ENCODE assay signal across 3 cellular contexts in the genomic region with DNA sequence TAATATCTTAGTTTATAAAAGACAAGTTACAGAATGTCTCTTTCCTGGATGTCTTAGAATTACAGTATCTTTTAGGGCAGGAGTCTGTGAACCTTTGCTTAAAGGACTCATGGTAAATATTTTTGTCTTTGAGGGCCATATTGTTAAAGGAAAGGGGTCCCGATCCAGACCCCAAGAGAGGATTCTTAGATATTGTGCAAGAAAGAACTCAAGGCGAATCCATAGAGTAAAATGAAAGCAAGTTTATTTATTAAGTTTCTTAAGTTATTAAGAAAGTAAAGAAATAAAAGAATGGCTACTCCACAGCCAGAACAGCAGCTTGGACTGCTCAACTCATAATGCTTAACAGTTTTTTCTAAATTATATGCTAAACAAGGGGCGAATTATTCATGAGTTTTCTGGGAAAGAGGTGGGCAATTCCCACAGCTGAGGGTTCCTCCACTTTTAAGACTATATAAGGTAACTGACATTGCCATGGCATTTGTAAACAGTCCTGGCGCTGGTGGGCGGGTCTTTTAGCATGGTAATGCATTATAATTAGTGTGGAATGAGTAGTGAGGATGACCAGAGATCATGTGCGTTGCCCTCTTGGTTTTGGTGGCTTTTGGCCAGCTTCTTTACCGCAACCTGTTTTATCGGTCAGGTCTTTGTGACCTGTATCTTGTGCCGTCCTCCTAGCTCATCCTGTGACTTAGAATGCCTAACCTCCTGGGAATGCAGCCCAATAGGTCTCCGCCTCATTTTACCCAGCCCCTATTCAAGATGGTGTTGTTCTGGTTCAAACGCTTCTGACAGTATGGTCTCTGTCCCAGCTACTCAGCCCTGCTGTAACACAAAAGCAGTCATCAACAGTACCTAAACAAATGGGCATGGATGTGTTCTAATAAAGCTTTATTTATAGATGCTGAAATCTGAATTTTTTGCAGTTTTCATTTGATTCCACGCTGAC.
TF ChIP-seq lines count a peak whose summit lies in the region.

No MANE protein-coding gene starts in this region.

TF ChIP-seq in GM23338, 12 proteins besides CTCF, POLR2A, EP300 and RAD21 (continues in another document):
- TF ChIP-seq, protein P1, sequence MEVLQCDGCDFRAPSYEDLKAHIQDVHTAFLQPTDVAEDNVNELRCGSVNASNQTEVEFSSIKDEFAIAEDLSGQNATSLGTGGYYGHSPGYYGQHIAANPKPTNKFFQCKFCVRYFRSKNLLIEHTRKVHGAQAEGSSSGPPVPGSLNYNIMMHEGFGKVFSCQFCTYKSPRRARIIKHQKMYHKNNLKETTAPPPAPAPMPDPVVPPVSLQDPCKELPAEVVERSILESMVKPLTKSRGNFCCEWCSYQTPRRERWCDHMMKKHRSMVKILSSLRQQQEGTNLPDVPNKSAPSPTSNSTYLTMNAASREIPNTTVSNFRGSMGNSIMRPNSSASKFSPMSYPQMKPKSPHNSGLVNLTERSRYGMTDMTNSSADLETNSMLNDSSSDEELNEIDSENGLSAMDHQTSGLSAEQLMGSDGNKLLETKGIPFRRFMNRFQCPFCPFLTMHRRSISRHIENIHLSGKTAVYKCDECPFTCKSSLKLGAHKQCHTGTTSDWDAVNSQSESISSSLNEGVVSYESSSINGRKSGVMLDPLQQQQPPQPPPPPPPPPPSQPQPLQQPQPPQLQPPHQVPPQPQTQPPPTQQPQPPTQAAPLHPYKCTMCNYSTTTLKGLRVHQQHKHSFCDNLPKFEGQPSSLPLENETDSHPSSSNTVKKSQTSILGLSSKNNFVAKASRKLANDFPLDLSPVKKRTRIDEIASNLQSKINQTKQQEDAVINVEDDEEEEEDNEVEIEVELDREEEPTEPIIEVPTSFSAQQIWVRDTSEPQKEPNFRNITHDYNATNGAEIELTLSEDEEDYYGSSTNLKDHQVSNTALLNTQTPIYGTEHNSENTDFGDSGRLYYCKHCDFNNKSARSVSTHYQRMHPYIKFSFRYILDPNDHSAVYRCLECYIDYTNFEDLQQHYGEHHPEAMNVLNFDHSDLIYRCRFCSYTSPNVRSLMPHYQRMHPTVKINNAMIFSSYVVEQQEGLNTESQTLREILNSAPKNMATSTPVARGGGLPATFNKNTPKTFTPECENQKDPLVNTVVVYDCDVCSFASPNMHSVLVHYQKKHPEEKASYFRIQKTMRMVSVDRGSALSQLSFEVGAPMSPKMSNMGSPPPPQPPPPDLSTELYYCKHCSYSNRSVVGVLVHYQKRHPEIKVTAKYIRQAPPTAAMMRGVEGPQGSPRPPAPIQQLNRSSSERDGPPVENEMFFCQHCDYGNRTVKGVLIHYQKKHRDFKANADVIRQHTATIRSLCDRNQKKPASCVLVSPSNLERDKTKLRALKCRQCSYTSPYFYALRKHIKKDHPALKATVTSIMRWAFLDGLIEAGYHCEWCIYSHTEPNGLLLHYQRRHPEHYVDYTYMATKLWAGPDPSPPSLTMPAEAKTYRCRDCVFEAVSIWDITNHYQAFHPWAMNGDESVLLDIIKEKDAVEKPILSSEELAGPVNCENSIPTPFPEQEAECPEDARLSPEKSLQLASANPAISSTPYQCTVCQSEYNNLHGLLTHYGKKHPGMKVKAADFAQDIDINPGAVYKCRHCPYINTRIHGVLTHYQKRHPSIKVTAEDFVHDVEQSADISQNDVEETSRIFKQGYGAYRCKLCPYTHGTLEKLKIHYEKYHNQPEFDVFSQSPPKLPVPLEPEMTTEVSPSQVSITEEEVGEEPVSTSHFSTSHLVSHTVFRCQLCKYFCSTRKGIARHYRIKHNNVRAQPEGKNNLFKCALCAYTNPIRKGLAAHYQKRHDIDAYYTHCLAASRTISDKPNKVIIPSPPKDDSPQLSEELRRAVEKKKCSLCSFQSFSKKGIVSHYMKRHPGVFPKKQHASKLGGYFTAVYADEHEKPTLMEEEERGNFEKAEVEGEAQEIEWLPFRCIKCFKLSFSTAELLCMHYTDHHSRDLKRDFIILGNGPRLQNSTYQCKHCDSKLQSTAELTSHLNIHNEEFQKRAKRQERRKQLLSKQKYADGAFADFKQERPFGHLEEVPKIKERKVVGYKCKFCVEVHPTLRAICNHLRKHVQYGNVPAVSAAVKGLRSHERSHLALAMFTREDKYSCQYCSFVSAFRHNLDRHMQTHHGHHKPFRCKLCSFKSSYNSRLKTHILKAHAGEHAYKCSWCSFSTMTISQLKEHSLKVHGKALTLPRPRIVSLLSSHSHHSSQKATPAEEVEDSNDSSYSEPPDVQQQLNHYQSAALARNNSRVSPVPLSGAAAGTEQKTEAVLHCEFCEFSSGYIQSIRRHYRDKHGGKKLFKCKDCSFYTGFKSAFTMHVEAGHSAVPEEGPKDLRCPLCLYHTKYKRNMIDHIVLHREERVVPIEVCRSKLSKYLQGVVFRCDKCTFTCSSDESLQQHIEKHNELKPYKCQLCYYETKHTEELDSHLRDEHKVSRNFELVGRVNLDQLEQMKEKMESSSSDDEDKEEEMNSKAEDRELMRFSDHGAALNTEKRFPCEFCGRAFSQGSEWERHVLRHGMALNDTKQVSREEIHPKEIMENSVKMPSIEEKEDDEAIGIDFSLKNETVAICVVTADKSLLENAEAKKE (CRISPR knock-in tag; IDR thresholded peaks at IDR 0.05), result no peak
- TF ChIP-seq JUNB (IDR thresholded peaks at IDR 0.05; ENCODE audit: unreplicated experiment), result no peak

TF ChIP-seq in K562, 482 proteins besides CTCF, POLR2A, EP300 and RAD21 (continues in another document):
- TF ChIP-seq ZNF41 (CRISPR knock-in tag; conservative IDR thresholded peaks at IDR 0.05), result 0 out of 2 replicates have a peak, but pooled peaks have one; percentile 59
- TF ChIP-seq, protein P2, sequence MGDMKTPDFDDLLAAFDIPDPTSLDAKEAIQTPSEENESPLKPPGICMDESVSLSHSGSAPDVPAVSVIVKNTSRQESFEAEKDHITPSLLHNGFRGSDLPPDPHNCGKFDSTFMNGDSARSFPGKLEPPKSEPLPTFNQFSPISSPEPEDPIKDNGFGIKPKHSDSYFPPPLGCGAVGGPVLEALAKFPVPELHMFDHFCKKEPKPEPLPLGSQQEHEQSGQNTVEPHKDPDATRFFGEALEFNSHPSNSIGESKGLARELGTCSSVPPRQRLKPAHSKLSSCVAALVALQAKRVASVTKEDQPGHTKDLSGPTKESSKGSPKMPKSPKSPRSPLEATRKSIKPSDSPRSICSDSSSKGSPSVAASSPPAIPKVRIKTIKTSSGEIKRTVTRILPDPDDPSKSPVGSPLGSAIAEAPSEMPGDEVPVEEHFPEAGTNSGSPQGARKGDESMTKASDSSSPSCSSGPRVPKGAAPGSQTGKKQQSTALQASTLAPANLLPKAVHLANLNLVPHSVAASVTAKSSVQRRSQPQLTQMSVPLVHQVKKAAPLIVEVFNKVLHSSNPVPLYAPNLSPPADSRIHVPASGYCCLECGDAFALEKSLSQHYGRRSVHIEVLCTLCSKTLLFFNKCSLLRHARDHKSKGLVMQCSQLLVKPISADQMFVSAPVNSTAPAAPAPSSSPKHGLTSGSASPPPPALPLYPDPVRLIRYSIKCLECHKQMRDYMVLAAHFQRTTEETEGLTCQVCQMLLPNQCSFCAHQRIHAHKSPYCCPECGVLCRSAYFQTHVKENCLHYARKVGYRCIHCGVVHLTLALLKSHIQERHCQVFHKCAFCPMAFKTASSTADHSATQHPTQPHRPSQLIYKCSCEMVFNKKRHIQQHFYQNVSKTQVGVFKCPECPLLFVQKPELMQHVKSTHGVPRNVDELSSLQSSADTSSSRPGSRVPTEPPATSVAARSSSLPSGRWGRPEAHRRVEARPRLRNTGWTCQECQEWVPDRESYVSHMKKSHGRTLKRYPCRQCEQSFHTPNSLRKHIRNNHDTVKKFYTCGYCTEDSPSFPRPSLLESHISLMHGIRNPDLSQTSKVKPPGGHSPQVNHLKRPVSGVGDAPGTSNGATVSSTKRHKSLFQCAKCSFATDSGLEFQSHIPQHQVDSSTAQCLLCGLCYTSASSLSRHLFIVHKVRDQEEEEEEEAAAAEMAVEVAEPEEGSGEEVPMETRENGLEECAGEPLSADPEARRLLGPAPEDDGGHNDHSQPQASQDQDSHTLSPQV (IDR thresholded peaks at IDR 0.05), result peak; percentile 94
- TF ChIP-seq MCM2 (IDR thresholded peaks at IDR 0.05; ENCODE audit: low read depth), result no peak
- TF ChIP-seq RCOR1 (IDR thresholded peaks at IDR 0.05; ENCODE audit: borderline replicate concordance in 1 of 2, low read depth in 2 of 2, low read length in 2 of 2), result 0 out of 4 replicates have a peak, but pooled peaks of 1 of the 2 experiments have one; percentile 7
- TF ChIP-seq, protein P3, sequence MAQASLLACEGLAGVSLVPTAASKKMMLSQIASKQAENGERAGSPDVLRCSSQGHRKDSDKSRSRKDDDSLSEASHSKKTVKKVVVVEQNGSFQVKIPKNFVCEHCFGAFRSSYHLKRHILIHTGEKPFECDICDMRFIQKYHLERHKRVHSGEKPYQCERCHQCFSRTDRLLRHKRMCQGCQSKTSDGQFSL (CRISPR knock-in tag; IDR thresholded peaks at IDR 0.05), result no peak
- TF ChIP-seq, protein P3 (tag; IDR thresholded peaks at IDR 0.05), result peak in 1 of 2 experiments; percentile 68; a peak in 2 of 4 replicates

TF ChIP-seq in HepG2, 621 proteins besides CTCF, POLR2A, EP300 and RAD21:
- TF ChIP-seq ZBTB40 (IDR thresholded peaks at IDR 0.05), result peak; percentile 38
- TF ChIP-seq ZBTB40 (CRISPR knock-in tag; IDR thresholded peaks at IDR 0.05), result peak; percentile 94
- TF ChIP-seq THRA (CRISPR knock-in tag; IDR thresholded peaks at IDR 0.05; ENCODE audit: borderline replicate concordance), result no peak
- TF ChIP-seq ZSCAN25 (CRISPR knock-in tag; IDR thresholded peaks at IDR 0.05), result no peak
- TF ChIP-seq CEBPB (IDR thresholded peaks at IDR 0.05; ENCODE audit: borderline replicate concordance, low read depth, low read length), result peak; percentile 30; the same call in 1 of the 2 replicates
